In the genomic region with DNA sequence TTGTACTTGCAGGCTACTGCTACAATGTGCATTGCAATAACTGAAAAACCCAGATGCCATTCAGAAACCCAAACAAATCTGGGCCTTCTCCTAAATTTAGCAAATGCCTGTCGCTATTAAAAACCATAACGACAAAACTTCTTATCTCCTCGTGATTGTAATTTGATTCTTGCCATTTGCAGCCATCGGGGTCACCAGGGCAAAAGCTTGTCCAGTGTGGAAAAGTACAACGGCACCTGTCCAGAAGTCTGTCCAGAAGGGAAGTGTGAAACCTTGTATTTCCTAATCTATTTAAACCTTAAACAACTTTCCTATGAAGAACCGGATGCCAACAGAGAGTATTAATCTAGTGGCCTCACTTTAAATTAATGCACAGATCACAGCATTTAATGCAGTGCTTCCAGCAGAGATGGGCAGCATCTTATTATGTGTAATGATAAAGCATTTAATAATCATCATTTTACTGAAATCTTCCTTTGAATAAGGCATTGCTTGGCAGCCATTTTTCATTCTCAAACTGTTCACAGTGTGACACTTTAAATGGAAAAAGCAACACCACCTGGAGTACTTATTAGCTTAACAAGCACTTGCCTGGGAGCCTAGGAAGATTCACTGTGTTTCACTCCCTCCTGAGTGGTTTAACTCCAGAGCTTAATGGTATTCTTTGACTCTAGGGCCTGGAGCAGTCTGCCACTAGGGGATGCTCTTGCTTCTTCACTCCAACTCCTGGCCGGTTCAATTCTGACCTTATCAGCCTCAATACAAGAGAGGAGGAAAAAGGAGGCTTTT, we compare ENCODE assay signal across 1 cellular context.
A peak's percentile ranks its signal among the peaks of the same experiment; 100 is the strongest.
TF ChIP-seq lines count a peak whose summit lies in the region.

No MANE protein-coding gene starts in this region.

TF ChIP-seq in HepG2, 621 proteins besides CTCF, POLR2A, EP300 and RAD21 (continued from another document):
- TF ChIP-seq, protein P1, sequence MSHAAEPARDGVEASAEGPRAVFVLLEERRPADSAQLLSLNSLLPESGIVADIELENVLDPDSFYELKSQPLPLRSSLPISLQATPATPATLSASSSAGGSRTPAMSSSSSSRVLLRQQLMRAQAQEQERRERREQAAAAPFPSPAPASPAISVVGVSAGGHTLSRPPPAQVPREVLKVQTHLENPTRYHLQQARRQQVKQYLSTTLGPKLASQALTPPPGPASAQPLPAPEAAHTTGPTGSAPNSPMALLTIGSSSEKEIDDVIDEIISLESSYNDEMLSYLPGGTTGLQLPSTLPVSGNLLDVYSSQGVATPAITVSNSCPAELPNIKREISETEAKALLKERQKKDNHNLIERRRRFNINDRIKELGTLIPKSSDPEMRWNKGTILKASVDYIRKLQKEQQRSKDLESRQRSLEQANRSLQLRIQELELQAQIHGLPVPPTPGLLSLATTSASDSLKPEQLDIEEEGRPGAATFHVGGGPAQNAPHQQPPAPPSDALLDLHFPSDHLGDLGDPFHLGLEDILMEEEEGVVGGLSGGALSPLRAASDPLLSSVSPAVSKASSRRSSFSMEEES (CRISPR knock-in tag; IDR thresholded peaks at IDR 0.05), result peak; percentile 46; the same call in 1 of the 2 replicates
- TF ChIP-seq KAT8 (CRISPR knock-in tag; IDR thresholded peaks at IDR 0.05), result peak; percentile 57; the same call in 1 of the 2 replicates
- 0 out of 2 replicates have a peak, but pooled peaks have one; percentile 3 for TF ChIP-seq MEIS2 (CRISPR knock-in tag; IDR thresholded peaks at IDR 0.05)
- no peak for TF ChIP-seq ZSCAN29 (CRISPR knock-in tag; conservative IDR thresholded peaks at IDR 0.05)
- TF ChIP-seq KLF9 (CRISPR knock-in tag; IDR thresholded peaks at IDR 0.05; ENCODE audit: low read depth), result 0 out of 2 replicates have a peak, but pooled peaks have one; percentile 60
- no peak for TF ChIP-seq RFX5 (IDR thresholded peaks at IDR 0.05; ENCODE audit: low read depth, low read length)
- TF ChIP-seq NR2F2 (IDR thresholded peaks at IDR 0.05; ENCODE audit: borderline replicate concordance, low read depth), result no peak
- peak; percentile 57; the same call in 1 of the 2 replicates for TF ChIP-seq KLF6 (CRISPR knock-in tag; IDR thresholded peaks at IDR 0.05)
- TF ChIP-seq, protein P2, sequence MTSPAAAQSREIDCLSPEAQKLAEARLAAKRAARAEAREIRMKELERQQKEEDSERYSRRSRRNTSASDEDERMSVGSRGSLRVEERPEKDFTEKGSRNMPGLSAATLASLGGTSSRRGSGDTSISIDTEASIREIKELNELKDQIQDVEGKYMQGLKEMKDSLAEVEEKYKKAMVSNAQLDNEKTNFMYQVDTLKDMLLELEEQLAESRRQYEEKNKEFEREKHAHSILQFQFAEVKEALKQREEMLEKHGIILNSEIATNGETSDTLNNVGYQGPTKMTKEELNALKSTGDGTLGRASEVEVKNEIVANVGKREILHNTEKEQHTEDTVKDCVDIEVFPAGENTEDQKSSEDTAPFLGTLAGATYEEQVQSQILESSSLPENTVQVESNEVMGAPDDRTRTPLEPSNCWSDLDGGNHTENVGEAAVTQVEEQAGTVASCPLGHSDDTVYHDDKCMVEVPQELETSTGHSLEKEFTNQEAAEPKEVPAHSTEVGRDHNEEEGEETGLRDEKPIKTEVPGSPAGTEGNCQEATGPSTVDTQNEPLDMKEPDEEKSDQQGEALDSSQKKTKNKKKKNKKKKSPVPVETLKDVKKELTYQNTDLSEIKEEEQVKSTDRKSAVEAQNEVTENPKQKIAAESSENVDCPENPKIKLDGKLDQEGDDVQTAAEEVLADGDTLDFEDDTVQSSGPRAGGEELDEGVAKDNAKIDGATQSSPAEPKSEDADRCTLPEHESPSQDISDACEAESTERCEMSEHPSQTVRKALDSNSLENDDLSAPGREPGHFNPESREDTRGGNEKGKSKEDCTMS (CRISPR knock-in tag; conservative IDR thresholded peaks at IDR 0.05), result no peak
- no peak for TF ChIP-seq ZBTB20 (CRISPR knock-in tag; IDR thresholded peaks at IDR 0.05; ENCODE audit: borderline replicate concordance, low read depth)
- peak; percentile 41; the same call in 1 of the 2 replicates for TF ChIP-seq RARA (CRISPR knock-in tag; IDR thresholded peaks at IDR 0.05)
- no peak for TF ChIP-seq ZNF282 (IDR thresholded peaks at IDR 0.05; ENCODE audit: partially characterized antibody)
- no peak for TF ChIP-seq LCORL (IDR thresholded peaks at IDR 0.05)
- 0 out of 2 replicates have a peak, but pooled peaks have one; percentile 24 for TF ChIP-seq LCORL (CRISPR knock-in tag; IDR thresholded peaks at IDR 0.05)
- peak; percentile 24; the same call in 1 of the 2 replicates for TF ChIP-seq TBX2 (CRISPR knock-in tag; IDR thresholded peaks at IDR 0.05; ENCODE audit: borderline replicate concordance)
- peak; percentile 54 for TF ChIP-seq ZMYM4 (CRISPR knock-in tag; IDR thresholded peaks at IDR 0.05)
- 0 out of 2 replicates have a peak, but pooled peaks have one; percentile 42 for TF ChIP-seq MIXL1 (CRISPR knock-in tag; IDR thresholded peaks at IDR 0.05)
- TF ChIP-seq, protein P3, sequence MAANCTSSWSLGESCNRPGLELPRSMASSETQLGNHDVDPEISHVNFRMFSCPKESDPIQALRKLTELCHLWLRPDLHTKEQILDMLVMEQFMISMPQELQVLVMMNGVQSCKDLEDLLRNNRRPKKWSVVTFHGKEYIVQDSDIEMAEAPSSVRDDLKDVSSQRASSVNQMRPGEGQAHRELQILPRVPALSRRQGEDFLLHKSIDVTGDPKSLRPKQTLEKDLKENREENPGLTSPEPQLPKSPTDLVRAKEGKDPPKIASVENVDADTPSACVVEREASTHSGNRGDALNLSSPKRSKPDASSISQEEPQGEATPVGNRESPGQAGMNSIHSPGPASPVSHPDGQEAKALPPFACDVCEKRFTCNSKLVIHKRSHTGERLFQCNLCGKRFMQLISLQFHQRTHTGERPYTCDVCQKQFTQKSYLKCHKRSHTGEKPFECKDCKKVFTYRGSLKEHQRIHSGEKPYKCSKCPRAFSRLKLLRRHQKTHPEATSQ (CRISPR knock-in tag; IDR thresholded peaks at IDR 0.05; ENCODE audit: borderline replicate concordance), result 0 out of 2 replicates have a peak, but pooled peaks have one; percentile 32
- TF ChIP-seq MAFK (conservative IDR thresholded peaks at IDR 0.05 in 1 of 2, IDR thresholded peaks at IDR 0.05 in 1 of 2; ENCODE audit: low read length in 2 of 2), result no peak; a peak in 1 of 4 replicates
- 0 out of 2 replicates have a peak, but pooled peaks have one; percentile 1 for TF ChIP-seq NCOA2 (CRISPR knock-in tag; IDR thresholded peaks at IDR 0.05)
- no peak for TF ChIP-seq ZNF543 (CRISPR knock-in tag; IDR thresholded peaks at IDR 0.05)
- TF ChIP-seq CAMTA2 (CRISPR knock-in tag; IDR thresholded peaks at IDR 0.05; ENCODE audit: borderline replicate concordance), result no peak
- no peak for TF ChIP-seq STAT5B (CRISPR knock-in tag; IDR thresholded peaks at IDR 0.05)
- no peak for TF ChIP-seq TCF7L2 (IDR thresholded peaks at IDR 0.05; ENCODE audit: low read depth, low read length)
- peak; percentile 51 for TF ChIP-seq XRCC5 (optimal IDR thresholded peaks at IDR 0.05; ENCODE audit: low read length)
- no peak for TF ChIP-seq ZFP41 (CRISPR knock-in tag; IDR thresholded peaks at IDR 0.05; ENCODE audit: borderline replicate concordance)
- TF ChIP-seq, protein P4, sequence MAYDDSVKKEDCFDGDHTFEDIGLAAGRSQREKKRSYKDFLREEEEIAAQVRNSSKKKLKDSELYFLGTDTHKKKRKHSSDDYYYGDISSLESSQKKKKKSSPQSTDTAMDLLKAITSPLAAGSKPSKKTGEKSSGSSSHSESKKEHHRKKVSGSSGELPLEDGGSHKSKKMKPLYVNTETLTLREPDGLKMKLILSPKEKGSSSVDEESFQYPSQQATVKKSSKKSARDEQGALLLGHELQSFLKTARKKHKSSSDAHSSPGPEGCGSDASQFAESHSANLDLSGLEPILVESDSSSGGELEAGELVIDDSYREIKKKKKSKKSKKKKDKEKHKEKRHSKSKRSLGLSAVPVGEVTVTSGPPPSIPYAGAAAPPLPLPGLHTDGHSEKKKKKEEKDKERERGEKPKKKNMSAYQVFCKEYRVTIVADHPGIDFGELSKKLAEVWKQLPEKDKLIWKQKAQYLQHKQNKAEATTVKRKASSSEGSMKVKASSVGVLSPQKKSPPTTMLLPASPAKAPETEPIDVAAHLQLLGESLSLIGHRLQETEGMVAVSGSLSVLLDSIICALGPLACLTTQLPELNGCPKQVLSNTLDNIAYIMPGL (CRISPR knock-in tag; IDR thresholded peaks at IDR 0.05; ENCODE audit: borderline replicate concordance in 1 of 2, low read depth in 1 of 2), result peak; percentile 7 to 40; a peak in 1 of 4 replicates
